Comparison of ENCODE assay signal across 1 cellular context in the genomic region with DNA sequence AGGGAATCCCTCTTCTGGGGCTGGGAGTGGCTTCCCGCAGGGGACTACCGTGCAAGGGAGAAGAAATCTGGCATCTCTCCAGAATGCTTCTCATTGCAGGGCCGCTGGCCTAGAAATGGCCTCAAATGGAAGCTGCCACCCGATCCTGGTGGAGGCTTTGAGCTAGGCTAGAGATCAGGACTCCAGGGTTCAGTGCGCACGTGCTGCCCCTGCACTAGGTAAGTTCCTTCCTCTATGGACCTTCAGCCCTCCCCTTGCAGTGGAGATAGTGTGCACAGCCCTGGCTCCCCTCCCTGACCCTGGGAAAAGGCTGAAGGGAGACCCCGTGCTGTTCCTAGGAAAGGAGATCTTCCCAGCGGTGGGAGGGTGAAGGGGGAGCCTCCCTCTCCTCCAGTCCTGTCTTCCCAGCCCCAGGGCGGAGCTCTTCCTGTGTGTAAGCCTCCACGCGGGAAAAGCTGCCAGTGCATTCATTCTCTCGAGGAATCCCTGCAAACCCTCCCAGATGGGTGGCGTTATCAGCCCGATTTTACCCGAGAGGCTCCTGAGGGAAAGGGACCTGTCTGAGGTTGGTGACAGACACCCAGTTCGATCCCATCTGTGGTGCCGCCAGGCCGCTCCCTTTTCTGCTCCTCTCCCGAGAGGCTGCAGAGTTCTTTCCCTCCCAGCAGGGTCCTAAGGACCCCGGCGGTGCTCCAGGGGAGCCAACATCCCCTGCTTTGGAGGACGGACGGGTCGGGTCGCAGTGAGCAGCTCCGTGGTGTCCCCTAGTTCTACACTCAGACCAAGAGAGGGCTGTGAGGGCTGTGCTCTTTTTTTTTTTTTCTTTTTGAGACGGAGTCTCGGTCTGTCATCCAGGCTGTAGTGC.
A peak's percentile ranks its signal among the peaks of the same experiment; 100 is the strongest.
TF ChIP-seq lines count a peak whose summit lies in the region.

No MANE protein-coding gene starts in this region.

TF ChIP-seq in HepG2, 621 proteins besides CTCF, POLR2A, EP300 and RAD21 (continued from another document):
- TF ChIP-seq LCORL (IDR thresholded peaks at IDR 0.05) (no peak), LCORL (CRISPR knock-in tag; IDR thresholded peaks at IDR 0.05) (0 out of 2 replicates have a peak, but pooled peaks have one; percentile 32), ZFX (CRISPR knock-in tag; IDR thresholded peaks at IDR 0.05; ENCODE audit: low read depth) (peak; percentile 48; the same call in 1 of the 2 replicates), ARID2 (CRISPR knock-in tag; IDR thresholded peaks at IDR 0.05; ENCODE audit: borderline replicate concordance) (0 out of 2 replicates have a peak, but pooled peaks have one; percentile 42), SRSF4 (IDR thresholded peaks at IDR 0.05; ENCODE audit: low read depth, low read length, poor library complexity, severe bottlenecking) (no peak), TMF1 (CRISPR knock-in tag; IDR thresholded peaks at IDR 0.05; ENCODE audit: low read depth) (no peak), ZNF20 (CRISPR knock-in tag; IDR thresholded peaks at IDR 0.05) (no peak), ZSCAN30 (CRISPR knock-in tag; IDR thresholded peaks at IDR 0.05) (no peak), ERF (CRISPR knock-in tag; IDR thresholded peaks at IDR 0.05) (0 out of 2 replicates have a peak, but pooled peaks have one; percentile 24), SOX5 (CRISPR knock-in tag; IDR thresholded peaks at IDR 0.05; ENCODE audit: borderline replicate concordance) (no peak), ZNF138 (CRISPR knock-in tag; IDR thresholded peaks at IDR 0.05; ENCODE audit: low read depth) (no peak), ZNF225 (CRISPR knock-in tag; IDR thresholded peaks at IDR 0.05) (no peak), NAIF1 (CRISPR knock-in tag; IDR thresholded peaks at IDR 0.05; ENCODE audit: borderline replicate concordance) (no peak), DNMT1 (CRISPR knock-in tag; IDR thresholded peaks at IDR 0.05) (0 out of 2 replicates have a peak, but pooled peaks have one; percentile 61), SIX4 (CRISPR knock-in tag; IDR thresholded peaks at IDR 0.05) (no peak), ZNF550 (CRISPR knock-in tag; IDR thresholded peaks at IDR 0.05; ENCODE audit: borderline replicate concordance) (no peak), SAP130 (CRISPR knock-in tag; IDR thresholded peaks at IDR 0.05; ENCODE audit: low read depth) (no peak; the same call in 1 of the 2 replicates), NFKB2 (CRISPR knock-in tag; IDR thresholded peaks at IDR 0.05; ENCODE audit: borderline replicate concordance) (no peak), ARNTL (CRISPR knock-in tag; IDR thresholded peaks at IDR 0.05) (no peak), DMAP1 (CRISPR knock-in tag; IDR thresholded peaks at IDR 0.05) (0 out of 2 replicates have a peak, but pooled peaks have one; percentile 7), ZNF547 (CRISPR knock-in tag; IDR thresholded peaks at IDR 0.05) (peak; percentile 19; the same call in 1 of the 2 replicates), TARDBP (CRISPR knock-in tag; IDR thresholded peaks at IDR 0.05) (peak; percentile 46; the same call in 1 of the 2 replicates)
- TF ChIP-seq, protein P1, sequence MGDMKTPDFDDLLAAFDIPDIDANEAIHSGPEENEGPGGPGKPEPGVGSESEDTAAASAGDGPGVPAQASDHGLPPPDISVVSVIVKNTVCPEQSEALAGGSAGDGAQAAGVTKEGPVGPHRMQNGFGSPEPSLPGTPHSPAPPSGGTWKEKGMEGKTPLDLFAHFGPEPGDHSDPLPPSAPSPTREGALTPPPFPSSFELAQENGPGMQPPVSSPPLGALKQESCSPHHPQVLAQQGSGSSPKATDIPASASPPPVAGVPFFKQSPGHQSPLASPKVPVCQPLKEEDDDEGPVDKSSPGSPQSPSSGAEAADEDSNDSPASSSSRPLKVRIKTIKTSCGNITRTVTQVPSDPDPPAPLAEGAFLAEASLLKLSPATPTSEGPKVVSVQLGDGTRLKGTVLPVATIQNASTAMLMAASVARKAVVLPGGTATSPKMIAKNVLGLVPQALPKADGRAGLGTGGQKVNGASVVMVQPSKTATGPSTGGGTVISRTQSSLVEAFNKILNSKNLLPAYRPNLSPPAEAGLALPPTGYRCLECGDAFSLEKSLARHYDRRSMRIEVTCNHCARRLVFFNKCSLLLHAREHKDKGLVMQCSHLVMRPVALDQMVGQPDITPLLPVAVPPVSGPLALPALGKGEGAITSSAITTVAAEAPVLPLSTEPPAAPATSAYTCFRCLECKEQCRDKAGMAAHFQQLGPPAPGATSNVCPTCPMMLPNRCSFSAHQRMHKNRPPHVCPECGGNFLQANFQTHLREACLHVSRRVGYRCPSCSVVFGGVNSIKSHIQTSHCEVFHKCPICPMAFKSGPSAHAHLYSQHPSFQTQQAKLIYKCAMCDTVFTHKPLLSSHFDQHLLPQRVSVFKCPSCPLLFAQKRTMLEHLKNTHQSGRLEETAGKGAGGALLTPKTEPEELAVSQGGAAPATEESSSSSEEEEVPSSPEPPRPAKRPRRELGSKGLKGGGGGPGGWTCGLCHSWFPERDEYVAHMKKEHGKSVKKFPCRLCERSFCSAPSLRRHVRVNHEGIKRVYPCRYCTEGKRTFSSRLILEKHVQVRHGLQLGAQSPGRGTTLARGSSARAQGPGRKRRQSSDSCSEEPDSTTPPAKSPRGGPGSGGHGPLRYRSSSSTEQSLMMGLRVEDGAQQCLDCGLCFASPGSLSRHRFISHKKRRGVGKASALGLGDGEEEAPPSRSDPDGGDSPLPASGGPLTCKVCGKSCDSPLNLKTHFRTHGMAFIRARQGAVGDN (CRISPR knock-in tag; IDR thresholded peaks at IDR 0.05): peak; percentile 71
- TF ChIP-seq, protein P2, sequence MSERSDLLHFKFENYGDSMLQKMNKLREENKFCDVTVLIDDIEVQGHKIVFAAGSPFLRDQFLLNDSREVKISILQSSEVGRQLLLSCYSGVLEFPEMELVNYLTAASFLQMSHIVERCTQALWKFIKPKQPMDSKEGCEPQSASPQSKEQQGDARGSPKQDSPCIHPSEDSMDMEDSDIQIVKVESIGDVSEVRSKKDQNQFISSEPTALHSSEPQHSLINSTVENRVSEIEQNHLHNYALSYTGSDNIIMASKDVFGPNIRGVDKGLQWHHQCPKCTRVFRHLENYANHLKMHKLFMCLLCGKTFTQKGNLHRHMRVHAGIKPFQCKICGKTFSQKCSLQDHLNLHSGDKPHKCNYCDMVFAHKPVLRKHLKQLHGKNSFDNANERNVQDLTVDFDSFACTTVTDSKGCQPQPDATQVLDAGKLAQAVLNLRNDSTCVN (CRISPR knock-in tag; IDR thresholded peaks at IDR 0.05; ENCODE audit: borderline replicate concordance): 0 out of 2 replicates have a peak, but pooled peaks have one; percentile 31
- TF ChIP-seq, protein P3, sequence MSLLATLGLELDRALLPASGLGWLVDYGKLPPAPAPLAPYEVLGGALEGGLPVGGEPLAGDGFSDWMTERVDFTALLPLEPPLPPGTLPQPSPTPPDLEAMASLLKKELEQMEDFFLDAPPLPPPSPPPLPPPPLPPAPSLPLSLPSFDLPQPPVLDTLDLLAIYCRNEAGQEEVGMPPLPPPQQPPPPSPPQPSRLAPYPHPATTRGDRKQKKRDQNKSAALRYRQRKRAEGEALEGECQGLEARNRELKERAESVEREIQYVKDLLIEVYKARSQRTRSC (CRISPR knock-in tag; IDR thresholded peaks at IDR 0.05; ENCODE audit: low read depth): 0 out of 2 replicates have a peak, but pooled peaks have one; percentile 15
